8 cellular contexts compared by ENCODE assay signal in genomic region chr2:69911985-69912563, GRCh38. TPM values are rescaled to one million over a fixed set of nuclear protein-coding genes. Genes with fewer than 3 reads are reported as not detected.
DNase-seq lines count a peak whose midpoint lies in the region; ATAC-seq and TF ChIP-seq lines count a peak whose summit lies in the region.

No MANE protein-coding gene starts in this region.

- no peaks in the 10 kb centered on the region for H3K9me3 ChIP-seq in left ventricle myocardium inferior (replicated peaks)
- H3K9me3 ChIP-seq in WERI-Rb-1 (ENCODE audit: severe bottlenecking), result no peaks in the 10 kb centered on the region

- peaks cover 41% of the 10 kb centered on the region for H3K4me1 ChIP-seq in left ventricle myocardium inferior

- no peak overlapping the region for H3K4me3 Mint-ChIP-seq in stimulated activated memory B cell treated with anti-CD40 and anti-IgM and Interleukin-4, amounts not matched to agents 10 μg/mL and 1 μg/mL and 100 μg/mL, for 72 hours

- H3K27ac Mint-ChIP-seq in stimulated activated memory B cell treated with anti-CD40 and anti-IgM and Interleukin-4, amounts not matched to agents 10 μg/mL and 1 μg/mL and 100 μg/mL, for 72 hours, result peak overlapping the region; percentile 17

- ATAC-seq in Right ventricle myocardium inferior (no peak), HG03196 (IDR thresholded peaks at IDR 0.05; ENCODE audit: unreplicated experiment) (no peak), GM21447 (IDR thresholded peaks at IDR 0.05; ENCODE audit: unreplicated experiment) (no peak)
- no peak for ATAC-seq in stimulated activated memory B cell treated with anti-CD40 and anti-IgM and Interleukin-4, amounts not matched to agents 10 μg/mL and 1 μg/mL and 100 μg/mL, for 72 hours

- peaks cover 27% of the 10 kb centered on the region for H3K36me3 Mint-ChIP-seq in stimulated activated memory B cell treated with anti-CD40 and anti-IgM and Interleukin-4, amounts not matched to agents 10 μg/mL and 1 μg/mL and 100 μg/mL, for 72 hours

- TF ChIP-seq CTCF in left ventricle myocardium inferior (IDR thresholded peaks at IDR 0.05; ENCODE audit: borderline replicate concordance), result peak; percentile 72
- TF ChIP-seq CTCF in WERI-Rb-1 (IDR thresholded peaks at IDR 0.05; ENCODE audit: low read depth, low read length), result 0 out of 2 replicates have a peak, but pooled peaks have one; percentile 8

- H3K9me3 Mint-ChIP-seq in stimulated activated memory B cell treated with anti-CD40 and anti-IgM and Interleukin-4, amounts not matched to agents 10 μg/mL and 1 μg/mL and 100 μg/mL, for 72 hours, result no peaks in the 10 kb centered on the region

- no peak overlapping the region for H3K4me3 ChIP-seq in left ventricle myocardium inferior
- H3K4me3 ChIP-seq in WERI-Rb-1 (ENCODE audit: low read depth, low read length), result no peak overlapping the region

- peak overlapping the region; percentile 43 for H3K27ac ChIP-seq in left ventricle myocardium inferior (replicated peaks)
- H3K27ac ChIP-seq in WERI-Rb-1, result no peak overlapping the region

- intact Hi-C loops in left ventricle myocardium inferior (cut with micrococcal nuclease) (loop anchor here (5.0 kb wide), 2 partner anchors 160 to 230 kb away; no protein-coding TSS in a partner anchor), Right ventricle myocardium inferior (cut with DNase I) (loop anchor here (1.0 to 5.0 kb wide), 3 partner anchors 158 to 390 kb away; partner anchors contain the start of genes FAM136A and PCYOX1)

- DNase-seq in left ventricle myocardium inferior (no peak), Right ventricle myocardium inferior (ENCODE audit: missing footprints) (no peak), NCI-H146 treated with DMSO at 0.1 percent for 48 hours (lab: John Stamatoyannopoulos, UW; ENCODE audit: unreplicated experiment) (peak; percentile 51), WERI-Rb-1 (no peak), globus pallidus (ENCODE audit: low spot score) (peak; percentile 83)

- H3K27me3 ChIP-seq in left ventricle myocardium inferior (ENCODE audit: low read depth) (no peaks in the 10 kb centered on the region), WERI-Rb-1 (ENCODE audit: insufficient read depth, low read depth, severe bottlenecking) (no peaks in the 10 kb centered on the region)

- peaks cover 13% of the 10 kb centered on the region for H3K4me1 Mint-ChIP-seq in stimulated activated memory B cell treated with anti-CD40 and anti-IgM and Interleukin-4, amounts not matched to agents 10 μg/mL and 1 μg/mL and 100 μg/mL, for 72 hours

- H3K36me3 ChIP-seq in left ventricle myocardium inferior (peaks cover 46% of the 10 kb centered on the region), WERI-Rb-1 (peaks cover 35% of the 10 kb centered on the region)

- no peaks in the 10 kb centered on the region for H3K27me3 Mint-ChIP-seq in stimulated activated memory B cell treated with anti-CD40 and anti-IgM and Interleukin-4, amounts not matched to agents 10 μg/mL and 1 μg/mL and 100 μg/mL, for 72 hours

RNA-seq across cellular contexts. Expression of gene MXD1, which starts 2.8 kb away (rescaled TPM):
- 3.5 TPM for total RNA-seq in left ventricle myocardium inferior
- 4.6 TPM for total RNA-seq in Right ventricle myocardium inferior

RNA-seq across cellular contexts. Expression of gene SNRNP27, which starts 18.3 kb away (rescaled TPM):
- total RNA-seq in left ventricle myocardium inferior (56.0 TPM), Right ventricle myocardium inferior (58.3 TPM)

RNA-seq across cellular contexts. Expression of gene ASPRV1, which starts 49.4 kb away (rescaled TPM):
- total RNA-seq in left ventricle myocardium inferior (0.63 TPM), Right ventricle myocardium inferior (0.81 TPM)

Comparison
In these comparisons a context has a peak if more than half of its experiments do, and no peak if none do; other contexts are left out.
1. DNase-seq: peak in NCI-H146 treated with DMSO at 0.1 percent for 48 hours (single experiment) and globus pallidus (single experiment); none in left ventricle myocardium inferior (single experiment), Right ventricle myocardium inferior (single experiment) and WERI-Rb-1 (single experiment).